ENCODE assay signal across 8 cellular contexts in genomic region chr7:100372256-100372655, GRCh38. TPM values are rescaled to one million over a fixed set of nuclear protein-coding genes. Genes with fewer than 3 reads are reported as not detected.
DNase-seq lines count a peak whose midpoint lies in the region; ATAC-seq and TF ChIP-seq lines count a peak whose summit lies in the region.

No MANE protein-coding gene starts in this region.

- H3K4me1 ChIP-seq in mesendoderm (ENCODE audit: control insufficient read depth, low read depth, low read length): no peaks in the 10 kb centered on the region

- no peak overlapping the region for H3K23ac ChIP-seq in mesendoderm (ENCODE audit: low read length)

- POLR2A ChIA-PET in WTC11 (lab: Charles Lee): no interaction called here

- H3K4me1 Mint-ChIP-seq in central memory CD8-positive, alpha-beta T cell: peaks cover 31% of the 10 kb centered on the region
- peaks cover 48% of the 10 kb centered on the region for H3K4me1 Mint-ChIP-seq in WTC11

- H4K5ac ChIP-seq in mesendoderm (ENCODE audit: low read length): no peak overlapping the region

- no peaks in the 10 kb centered on the region for H3K79me1 ChIP-seq in mesendoderm (ENCODE audit: low read length)

- H3K4me3 Mint-ChIP-seq in central memory CD8-positive, alpha-beta T cell: no peak overlapping the region
- no peak overlapping the region for H3K4me3 Mint-ChIP-seq in WTC11

- peaks cover 6% of the 10 kb centered on the region for H3K36me3 Mint-ChIP-seq in central memory CD8-positive, alpha-beta T cell (ENCODE audit: insufficient read depth)
- peaks cover 4% of the 10 kb centered on the region for H3K36me3 Mint-ChIP-seq in WTC11

- no peak overlapping the region for H2BK5ac ChIP-seq in mesendoderm (ENCODE audit: low read length)

- peak overlapping the region; percentile 89 for H3K27ac Mint-ChIP-seq in central memory CD8-positive, alpha-beta T cell (ENCODE audit: low read depth)
- no peak overlapping the region for H3K27ac Mint-ChIP-seq in WTC11

- peak; percentile 93 for TF ChIP-seq POLR2A in NB4 (IDR thresholded peaks at IDR 0.05; ENCODE audit: extremely low read depth, insufficient read length)

- H3K27me3 Mint-ChIP-seq in central memory CD8-positive, alpha-beta T cell: no peaks in the 10 kb centered on the region
- no peaks in the 10 kb centered on the region for H3K27me3 Mint-ChIP-seq in WTC11 (ENCODE audit: low read depth)

- H3K4me3 ChIP-seq in NB4 (ENCODE audit: low read depth, low read length): peak overlapping the region; percentile 56
- no peak overlapping the region for H3K4me3 ChIP-seq in mesendoderm (ENCODE audit: low read length)

- H2BK120ac ChIP-seq in mesendoderm (ENCODE audit: low read depth, low read length): no peak overlapping the region

- H3K27me3 ChIP-seq in mesendoderm (ENCODE audit: insufficient read depth, low read length, poor library complexity): no peaks in the 10 kb centered on the region

- no peak overlapping the region for H2AK5ac ChIP-seq in mesendoderm (ENCODE audit: low read length)

- no peak for ATAC-seq in central memory CD8-positive, alpha-beta T cell (replicated peaks; ENCODE audit: extremely low read depth, poor library complexity, severe bottlenecking)
- ATAC-seq in WTC11 (no peak), GM19324 (IDR thresholded peaks at IDR 0.05; ENCODE audit: low FRiP score, unreplicated experiment) (no peak)

- WGBS in mesendoderm (ENCODE audit: extremely low coverage, insufficient coverage, low lambda C conversion rate): no CpG with 5 or more reads among the region's 8 CpGs

- H4K8ac ChIP-seq in mesendoderm (ENCODE audit: low read depth, low read length): no peak overlapping the region

- H3K4me2 ChIP-seq in mesendoderm (ENCODE audit: low read length): no peak overlapping the region

- H3K79me2 ChIP-seq in mesendoderm (ENCODE audit: control insufficient read depth, insufficient read depth, low read length): no peaks in the 10 kb centered on the region

- H2BK15ac ChIP-seq in mesendoderm (replicated peaks; ENCODE audit: low read depth): no peak overlapping the region

- DNase-seq in AG20443 (ENCODE audit: low spot score) (peak; percentile 62), NB4 (ENCODE audit: low read depth) (peak; percentile 99), mesendoderm (peak; percentile 47), DMS79 treated with DMSO at 0.1 percent for 48 hours (lab: John Stamatoyannopoulos, UW) (no peak), WTC11 (ENCODE audit: low spot score) (no peak), LoVo (ENCODE audit: low spot score) (no peak)
- no peak for DNase-seq in central memory CD8-positive, alpha-beta T cell (ENCODE audit: low spot score in 2 of 2)

- TF ChIP-seq CTCF in NB4 (IDR thresholded peaks at IDR 0.05; ENCODE audit: low read depth, low read length): no peak
- TF ChIP-seq CTCF in WTC11 (IDR thresholded peaks at IDR 0.05): no peak

- H3K36me3 ChIP-seq in mesendoderm (ENCODE audit: control insufficient read depth, insufficient read depth, low read length): no peaks in the 10 kb centered on the region

- no peaks in the 10 kb centered on the region for H3K9me3 Mint-ChIP-seq in central memory CD8-positive, alpha-beta T cell
- no peaks in the 10 kb centered on the region for H3K9me3 Mint-ChIP-seq in WTC11

- H3K56ac ChIP-seq in mesendoderm (ENCODE audit: low read length): no peak overlapping the region

- CTCF ChIA-PET in WTC11 (lab: Charles Lee): no interaction called here

- no peak overlapping the region for H3K27ac ChIP-seq in mesendoderm (ENCODE audit: low read depth, low read length)

- H3K9ac ChIP-seq in mesendoderm (ENCODE audit: low read length): no peak overlapping the region

- H3K4ac ChIP-seq in mesendoderm (ENCODE audit: low read depth, low read length): no peak overlapping the region

- H3K18ac ChIP-seq in mesendoderm (ENCODE audit: low read length): no peak overlapping the region

TF ChIP-seq in WTC11, 78 proteins besides CTCF, POLR2A, EP300 and RAD21:
- no peak for TF ChIP-seq FOXJ3 (CRISPR knock-in tag; IDR thresholded peaks at IDR 0.05; ENCODE audit: borderline replicate concordance)
- no peak for TF ChIP-seq USF1 (CRISPR knock-in tag; IDR thresholded peaks at IDR 0.05)
- no peak for TF ChIP-seq ATF3 (CRISPR knock-in tag; conservative IDR thresholded peaks at IDR 0.05)
- TF ChIP-seq IRF2 (CRISPR knock-in tag; IDR thresholded peaks at IDR 0.05; ENCODE audit: borderline replicate concordance, low read depth): no peak
- TF ChIP-seq ZNF396 (CRISPR knock-in tag; IDR thresholded peaks at IDR 0.05; ENCODE audit: borderline replicate concordance): no peak
- no peak for TF ChIP-seq ZNF512 (CRISPR knock-in tag; IDR thresholded peaks at IDR 0.05; ENCODE audit: borderline replicate concordance)
- no peak for TF ChIP-seq CBFB (CRISPR knock-in tag; IDR thresholded peaks at IDR 0.05; ENCODE audit: low read depth)
- TF ChIP-seq, protein P1, sequence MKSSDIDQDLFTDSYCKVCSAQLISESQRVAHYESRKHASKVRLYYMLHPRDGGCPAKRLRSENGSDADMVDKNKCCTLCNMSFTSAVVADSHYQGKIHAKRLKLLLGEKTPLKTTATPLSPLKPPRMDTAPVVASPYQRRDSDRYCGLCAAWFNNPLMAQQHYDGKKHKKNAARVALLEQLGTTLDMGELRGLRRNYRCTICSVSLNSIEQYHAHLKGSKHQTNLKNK (CRISPR knock-in tag; IDR thresholded peaks at IDR 0.05): no peak
TF ChIP-seq in WTC11: peak in this region for 0.

RNA-seq across cellular contexts. Expression of gene PILRA, which starts 1.0 kb away (rescaled TPM):
- polyA plus RNA-seq in mesendoderm (2013, experiment 1 of 2): 1.7 TPM
- polyA plus RNA-seq in mesendoderm (2013, experiment 2 of 2): 1.9 TPM
- total RNA-seq in WTC11 (2021): 1.8 to 3.2 TPM (median 3.0 TPM) in 3 replicates

RNA-seq across cellular contexts. Expression of gene PILRB, which starts 14.3 kb away (rescaled TPM):
- polyA plus RNA-seq in mesendoderm (2013, experiment 1 of 2): 12.7 TPM
- polyA plus RNA-seq in mesendoderm (2013, experiment 2 of 2): 12.6 TPM
- total RNA-seq in WTC11 (2021): 30.2 to 35.8 TPM (median 30.7 TPM) in 3 replicates

RNA-seq across cellular contexts. Expression of gene ZCWPW1, which starts 56.2 kb away (rescaled TPM):
- 1.1 TPM for polyA plus RNA-seq in mesendoderm (2013, experiment 1 of 2)
- polyA plus RNA-seq in mesendoderm (2013, experiment 2 of 2): 0.95 TPM
- 1.4 to 1.5 TPM (median 1.4 TPM) in 3 replicates for total RNA-seq in WTC11 (2021)

RNA-seq across cellular contexts. Expression of gene MEPCE, which starts 57.4 kb away (rescaled TPM):
- 33.8 TPM for polyA plus RNA-seq in mesendoderm (2013, experiment 1 of 2)
- polyA plus RNA-seq in mesendoderm (2013, experiment 2 of 2): 34.3 TPM
- 41.9 to 49.6 TPM (median 47.7 TPM) in 3 replicates for total RNA-seq in WTC11 (2021)

Comparison
In these comparisons a context has a peak if more than half of its experiments do, and no peak if none do; other contexts are left out.
1. DNase-seq: peak in AG20443 (single experiment), NB4 (single experiment) and mesendoderm (single experiment); none in central memory CD8-positive, alpha-beta T cell (0 of 2), DMS79 treated with DMSO at 0.1 percent for 48 hours (single experiment), WTC11 (single experiment) and LoVo (single experiment).